Comparison of ENCODE assay signal across 17 cellular contexts in the genomic region with DNA sequence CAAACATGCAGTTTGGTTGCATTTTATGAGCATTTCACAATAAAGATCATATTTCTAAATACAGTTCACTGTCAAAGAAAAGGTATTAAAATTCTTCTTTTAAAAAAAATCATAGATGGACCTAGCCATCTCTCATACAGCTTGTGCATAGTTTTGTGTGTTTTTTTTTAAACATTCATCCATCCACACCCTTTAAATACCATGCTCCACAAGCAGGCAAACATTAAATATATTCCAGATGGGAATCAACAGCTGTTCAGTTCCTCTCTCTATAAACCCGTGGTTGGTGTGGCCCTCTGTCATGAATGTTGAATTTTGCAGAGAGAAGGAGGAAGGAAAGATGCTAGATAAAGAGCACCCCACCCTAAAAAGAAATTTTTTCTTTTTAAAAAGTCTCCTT.
A peak's percentile ranks its signal among the peaks of the same experiment; 100 is the strongest.
DNase-seq lines count a peak whose midpoint lies in the region; TF ChIP-seq lines count a peak whose summit lies in the region.
"Had no signal": no experiment of that assay in that cellular context is flagged by ENCODE, and none has a peak within 500 bp of the region (broad histone marks: within the 10 kb centered on the region; RNA-seq: fewer than 3 reads in every experiment).

No MANE protein-coding gene starts in this region.

- H3K23ac ChIP-seq in mesenchymal stem cell (ENCODE audit: low read length in 2 of 2): no peak overlapping the region

- H3K9ac ChIP-seq in mesenchymal stem cell (ENCODE audit: low read length): no peak overlapping the region

- no peaks in the 10 kb centered on the region for H3K79me1 ChIP-seq in mesenchymal stem cell (replicated peaks; ENCODE audit: low read length, poor library complexity, severe bottlenecking)

- no peak for TF ChIP-seq CTCF in RWPE1 (conservative IDR thresholded peaks at IDR 0.05; ENCODE audit: low read depth)

- H2BK5ac ChIP-seq in mesenchymal stem cell (ENCODE audit: low read depth, low read length, poor library complexity, severe bottlenecking): no peak overlapping the region

- no peaks in the 10 kb centered on the region for H3K9me3 ChIP-seq in mesenchymal stem cell (ENCODE audit: control insufficient read depth, low read length)

- H2BK15ac ChIP-seq in mesenchymal stem cell (ENCODE audit: low read depth, poor library complexity, severe bottlenecking): no peak overlapping the region

- DNase-seq in NCI-H2171 treated with DMSO at 0.1 percent for 48 hours (lab: John Stamatoyannopoulos, UW): peak; percentile 65
- DNase-seq in NCI-H2171 (lab: John Stamatoyannopoulos, UW): no peak
- DNase-seq in NCI-H1694 (lab: John Stamatoyannopoulos, UW): peak; percentile 25
- peak; percentile 5 for DNase-seq in islet precursor cell
- no peak for DNase-seq in mesenchymal stem cell
- no peak for DNase-seq in SK-N-DZ (ENCODE audit: low spot score)
- no peak for DNase-seq in RWPE1 (ENCODE audit: low spot score)
- DNase-seq: 8988T; CD4-positive, CD25-positive, alpha-beta regulatory T cell; GDM1; NCI-H187; NCI-H2107; NCI-H2227 treated with DMSO at 0.1 percent for 48 hours; NCI-H510A; PC-9; RPMI8226; SIG-M5 had no signal

- CTCF ChIA-PET in RWPE1 (lab: Yijun Ruan, JAX): no interaction called here

- POLR2A ChIA-PET in RWPE1 (lab: Yijun Ruan, JAX; ENCODE audit: low non-redundant PET): no interaction called here

- H3K4me2 ChIP-seq in mesenchymal stem cell (ENCODE audit: low read length, poor library complexity, severe bottlenecking): no peak overlapping the region
- H3K4me2 ChIP-seq: PC-9 had no signal

- no peaks in the 10 kb centered on the region for H3K4me1 ChIP-seq in mesenchymal stem cell (ENCODE audit: control insufficient read depth, insufficient read depth, low read depth, low read length)

- H2BK12ac ChIP-seq in mesenchymal stem cell (ENCODE audit: low read length in 2 of 2): no peak overlapping the region

- H2AK5ac ChIP-seq in mesenchymal stem cell (ENCODE audit: low read length, severe bottlenecking): no peak overlapping the region

- H2BK120ac ChIP-seq in mesenchymal stem cell (ENCODE audit: low read depth, low read length): no peak overlapping the region

- no peak overlapping the region for H3K4me3 ChIP-seq in mesenchymal stem cell (ENCODE audit: insufficient read depth in 1 of 2, low read depth in 1 of 2, low read length in 2 of 2)
- H3K4me3 ChIP-seq: PC-9 had no signal

- H2AFZ ChIP-seq in mesenchymal stem cell (ENCODE audit: low read depth, low read length): no peak overlapping the region
- H2AFZ ChIP-seq: PC-9 had no signal

- H3K27me3 ChIP-seq in mesenchymal stem cell (ENCODE audit: control insufficient read depth in 1 of 2, insufficient read depth in 1 of 2, low read length in 2 of 2): peaks cover 5 to 6% of the 10 kb centered on the region in 2 experiments

- H3K36me3 ChIP-seq in mesenchymal stem cell (ENCODE audit: control insufficient read depth in 1 of 2, insufficient read depth in 2 of 2, low read depth in 1 of 2, low read length in 2 of 2): peaks cover 0 to 32% of the 10 kb centered on the region in 2 experiments

- no peak overlapping the region for H3K14ac ChIP-seq in mesenchymal stem cell (ENCODE audit: low read length in 2 of 2)

- H3K27ac ChIP-seq in mesenchymal stem cell (ENCODE audit: low read length, poor library complexity, severe bottlenecking) (no peak overlapping the region), RWPE1 (no peak overlapping the region)
- H3K27ac ChIP-seq: PC-9 had no signal

- no peak overlapping the region for H4K8ac ChIP-seq in mesenchymal stem cell (ENCODE audit: low read length)

- H4K91ac ChIP-seq in mesenchymal stem cell (ENCODE audit: low read length): no peak overlapping the region

- H3K18ac ChIP-seq in mesenchymal stem cell (ENCODE audit: low read depth in 1 of 2, low read length in 2 of 2): no peak overlapping the region

- WGBS in mesenchymal stem cell: no CpG with 5 or more reads among the region's 1 CpG

- H3K4ac ChIP-seq in mesenchymal stem cell (ENCODE audit: low read depth in 1 of 2, low read length in 2 of 2): no peak overlapping the region

Comparison
In these comparisons a context has a peak if more than half of its experiments do, and no peak if none do; other contexts are left out.
1. DNase-seq: peak in NCI-H2171 treated with DMSO at 0.1 percent for 48 hours (single experiment), NCI-H1694 (single experiment) and islet precursor cell (single experiment); none in NCI-H2171 (single experiment), mesenchymal stem cell (single experiment), SK-N-DZ (single experiment) and RWPE1 (single experiment).